20 cellular contexts compared by ENCODE assay signal in the genomic region with DNA sequence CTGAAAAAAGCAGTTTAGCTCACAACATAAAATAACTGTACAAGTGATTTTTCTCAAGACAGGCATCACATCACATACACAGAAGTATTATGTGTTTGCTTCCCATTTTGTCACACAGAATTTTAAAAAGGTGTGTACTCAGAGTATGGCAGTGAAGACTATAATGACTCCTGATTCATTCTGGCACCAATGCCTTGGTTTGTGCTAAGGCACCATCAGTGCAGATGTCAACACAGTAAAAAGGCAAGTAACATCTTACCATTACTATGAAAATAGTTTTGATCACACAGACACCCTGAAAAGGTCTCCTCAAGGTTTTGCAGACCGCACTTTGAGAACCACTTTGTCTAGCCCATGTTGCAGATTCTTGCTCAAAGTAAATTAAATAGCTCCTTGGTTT.
"Had no signal": no experiment of that assay in that cellular context is flagged by ENCODE, and none has a peak within 500 bp of the region (broad histone marks: within the 10 kb centered on the region; RNA-seq: fewer than 3 reads in every experiment).

No MANE protein-coding gene starts in this region.

- H3K9me3 Mint-ChIP-seq: activated CD4-positive, alpha-beta memory T cell treated with anti-CD3 and anti-CD28 coated beads for 36 hours; activated CD4-positive, alpha-beta T cell treated with anti-CD3 and anti-CD28 coated beads, Interleukin-2, amount 10 ng/mL, durations not matched to agents 7 days and 5 days; activated naive CD8-positive, alpha-beta T cell treated with anti-CD3 and anti-CD28 coated beads, Interleukin-2, amount 10 ng/mL, durations not matched to agents 7 days and 5 days; activated T-cell treated with anti-CD3 and anti-CD28 coated beads, Interleukin-2, amount 50 U/mL, for 24 hours; T-helper 1 cell treated with Interleukin-12 subunit alpha and Interleukin-12 subunit beta and Interleukin-4 antibody, amounts not matched to agents 30 μg/mL and 1 μg/mL, for 36 hours; WTC11 had no signal

- DNase-seq: activated CD4-positive, alpha-beta memory T cell treated with anti-CD3 and anti-CD28 coated beads for 36 hours; activated CD4-positive, alpha-beta T cell treated with anti-CD3 and anti-CD28 coated beads, Interleukin-2, amount 10 ng/mL, durations not matched to agents 7 days and 5 days; activated CD4-positive, CD25-positive, alpha-beta regulatory T cell treated with anti-CD3 and anti-CD28 coated beads, Interleukin-2, amount 50 U/mL, for 72 hours; activated naive CD4-positive, alpha-beta T cell treated with anti-CD3 and anti-CD28 coated beads, Interleukin-2, amount 50 U/mL, for 16 hours; activated naive CD8-positive, alpha-beta T cell treated with anti-CD3 and anti-CD28 coated beads, Interleukin-2, amount 10 ng/mL, durations not matched to agents 7 days and 5 days; activated T-cell treated with anti-CD3 and anti-CD28 coated beads, Interleukin-2, amount 50 U/mL, for 24 hours; adrenal gland; anterior cingulate cortex; central memory CD4-positive, alpha-beta T cell; MV-4-11; NCI-H1092 treated with DMSO at 0.1 percent for 48 hours; NCI-H1417 treated with DMSO at 0.1 percent for 48 hours; NCI-H1694; NCI-H2029; NCI-H510A treated with DMSO at 0.1 percent for 48 hours; SHP77 treated with DMSO at 0.1 percent for 48 hours; T-helper 9 cell had no signal

- H3K27ac Mint-ChIP-seq: activated CD4-positive, alpha-beta memory T cell treated with anti-CD3 and anti-CD28 coated beads for 36 hours; activated CD4-positive, alpha-beta T cell treated with anti-CD3 and anti-CD28 coated beads, Interleukin-2, amount 10 ng/mL, durations not matched to agents 7 days and 5 days; activated T-cell treated with anti-CD3 and anti-CD28 coated beads, Interleukin-2, amount 50 U/mL, for 24 hours; T-helper 1 cell treated with Interleukin-12 subunit alpha and Interleukin-12 subunit beta and Interleukin-4 antibody, amounts not matched to agents 30 μg/mL and 1 μg/mL, for 36 hours had no signal

- H3K4me3 ChIP-seq: adrenal gland had no signal

- H3K36me3 Mint-ChIP-seq: WTC11 had no signal

- H3K27me3 ChIP-seq: adrenal gland had no signal

- H3K27me3 Mint-ChIP-seq: activated CD4-positive, alpha-beta memory T cell treated with anti-CD3 and anti-CD28 coated beads for 36 hours; activated CD4-positive, alpha-beta T cell treated with anti-CD3 and anti-CD28 coated beads, Interleukin-2, amount 10 ng/mL, durations not matched to agents 7 days and 5 days; activated naive CD8-positive, alpha-beta T cell treated with anti-CD3 and anti-CD28 coated beads, Interleukin-2, amount 10 ng/mL, durations not matched to agents 7 days and 5 days; activated T-cell treated with anti-CD3 and anti-CD28 coated beads, Interleukin-2, amount 50 U/mL, for 24 hours had no signal

- H3K9me3 ChIP-seq: adrenal gland had no signal

- H3K9ac ChIP-seq: KMS-11 had no signal

- H3K4me3 Mint-ChIP-seq: activated CD4-positive, alpha-beta memory T cell treated with anti-CD3 and anti-CD28 coated beads for 36 hours; activated CD4-positive, alpha-beta T cell treated with anti-CD3 and anti-CD28 coated beads, Interleukin-2, amount 10 ng/mL, durations not matched to agents 7 days and 5 days; activated naive CD8-positive, alpha-beta T cell treated with anti-CD3 and anti-CD28 coated beads, Interleukin-2, amount 10 ng/mL, durations not matched to agents 7 days and 5 days; activated T-cell treated with anti-CD3 and anti-CD28 coated beads, Interleukin-2, amount 50 U/mL, for 24 hours; T-helper 1 cell treated with Interleukin-12 subunit alpha and Interleukin-12 subunit beta and Interleukin-4 antibody, amounts not matched to agents 30 μg/mL and 1 μg/mL, for 36 hours; WTC11 had no signal

- ATAC-seq: WTC11 had no signal

- H3K27ac ChIP-seq: adrenal gland, KMS-11 had no signal

- H3K4me2 ChIP-seq: KMS-11 had no signal
